Comparison of ENCODE assay signal across 1 cellular context in the genomic region with DNA sequence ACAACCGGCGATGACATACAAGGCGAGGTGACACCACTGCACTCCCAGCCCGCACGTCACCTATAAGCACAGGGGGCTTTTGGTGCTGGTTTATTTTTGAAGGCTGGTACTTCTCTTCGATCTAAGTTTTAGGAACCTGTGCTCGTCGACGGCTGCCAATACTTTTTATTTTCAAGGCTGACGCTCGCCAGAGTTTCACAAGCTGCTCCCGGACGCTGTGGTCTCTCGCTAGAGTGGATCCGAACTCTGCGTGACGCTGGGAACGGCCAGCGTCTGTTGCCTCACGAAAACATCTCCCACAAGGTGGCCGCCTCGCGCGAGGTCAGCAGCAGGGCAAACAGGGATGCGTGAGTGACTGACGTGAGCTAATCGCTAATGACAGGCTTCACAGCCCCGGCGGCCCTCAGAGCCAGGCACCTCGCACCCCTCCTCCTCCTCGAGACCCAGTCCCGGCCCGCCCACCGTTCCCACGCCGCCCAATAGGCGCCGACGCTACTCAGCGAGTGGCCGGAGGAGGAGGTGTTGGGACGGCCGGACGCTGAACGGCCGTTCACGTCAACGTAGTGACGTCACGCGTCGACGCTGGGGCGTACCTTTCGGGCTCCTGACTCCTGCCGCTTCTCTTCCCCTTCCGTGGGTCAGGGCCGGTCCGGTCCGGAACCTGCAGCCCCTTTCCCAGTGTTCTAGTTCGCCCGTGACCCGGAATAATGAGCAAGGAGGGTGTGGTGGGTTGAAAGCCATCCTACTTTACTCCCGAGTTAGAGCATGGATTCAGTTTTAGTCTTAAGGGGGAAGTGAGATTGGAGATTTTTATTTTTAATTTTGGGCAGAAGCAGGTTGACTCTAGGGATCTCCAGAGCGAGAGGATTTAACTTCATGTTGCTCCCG.
TF ChIP-seq lines count a peak whose summit lies in the region.

A gene (plus strand): TSS at position 621 of the 888 bp plus-strand sequence. CDS start 15,351 bp downstream, outside the sequence.

TF ChIP-seq in HepG2, 621 proteins besides CTCF, POLR2A, EP300 and RAD21 (continued from another document and continues in another):
- TF ChIP-seq, protein P1, sequence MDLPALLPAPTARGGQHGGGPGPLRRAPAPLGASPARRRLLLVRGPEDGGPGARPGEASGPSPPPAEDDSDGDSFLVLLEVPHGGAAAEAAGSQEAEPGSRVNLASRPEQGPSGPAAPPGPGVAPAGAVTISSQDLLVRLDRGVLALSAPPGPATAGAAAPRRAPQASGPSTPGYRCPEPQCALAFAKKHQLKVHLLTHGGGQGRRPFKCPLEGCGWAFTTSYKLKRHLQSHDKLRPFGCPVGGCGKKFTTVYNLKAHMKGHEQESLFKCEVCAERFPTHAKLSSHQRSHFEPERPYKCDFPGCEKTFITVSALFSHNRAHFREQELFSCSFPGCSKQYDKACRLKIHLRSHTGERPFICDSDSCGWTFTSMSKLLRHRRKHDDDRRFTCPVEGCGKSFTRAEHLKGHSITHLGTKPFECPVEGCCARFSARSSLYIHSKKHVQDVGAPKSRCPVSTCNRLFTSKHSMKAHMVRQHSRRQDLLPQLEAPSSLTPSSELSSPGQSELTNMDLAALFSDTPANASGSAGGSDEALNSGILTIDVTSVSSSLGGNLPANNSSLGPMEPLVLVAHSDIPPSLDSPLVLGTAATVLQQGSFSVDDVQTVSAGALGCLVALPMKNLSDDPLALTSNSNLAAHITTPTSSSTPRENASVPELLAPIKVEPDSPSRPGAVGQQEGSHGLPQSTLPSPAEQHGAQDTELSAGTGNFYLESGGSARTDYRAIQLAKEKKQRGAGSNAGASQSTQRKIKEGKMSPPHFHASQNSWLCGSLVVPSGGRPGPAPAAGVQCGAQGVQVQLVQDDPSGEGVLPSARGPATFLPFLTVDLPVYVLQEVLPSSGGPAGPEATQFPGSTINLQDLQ (CRISPR knock-in tag; IDR thresholded peaks at IDR 0.05) = no peak
- TF ChIP-seq PRMT3 (CRISPR knock-in tag; IDR thresholded peaks at IDR 0.05; ENCODE audit: borderline replicate concordance, low read depth) (no peak), GATA4 (IDR thresholded peaks at IDR 0.05; ENCODE audit: borderline replicate concordance, low read depth) (peak; percentile 52; the same call in 1 of the 2 replicates), RXRA (CRISPR knock-in tag; IDR thresholded peaks at IDR 0.05) (peak; percentile 97), ZNF205 (CRISPR knock-in tag; IDR thresholded peaks at IDR 0.05) (peak; percentile 75), ZNF788 (CRISPR knock-in tag; IDR thresholded peaks at IDR 0.05; ENCODE audit: borderline replicate concordance) (peak; percentile 86; the same call in 1 of the 2 replicates), KLF6 (CRISPR knock-in tag; IDR thresholded peaks at IDR 0.05) (peak; percentile 61; the same call in 1 of the 2 replicates), ZFY (CRISPR knock-in tag; IDR thresholded peaks at IDR 0.05) (0 out of 2 replicates have a peak, but pooled peaks have one; percentile 20), SAFB2 (CRISPR knock-in tag; IDR thresholded peaks at IDR 0.05; ENCODE audit: borderline replicate concordance, low read depth) (0 out of 2 replicates have a peak, but pooled peaks have one; percentile 33), ISX (CRISPR knock-in tag; conservative IDR thresholded peaks at IDR 0.05) (0 out of 2 replicates have a peak, but pooled peaks have one; percentile 15), ZNF615 (CRISPR knock-in tag; IDR thresholded peaks at IDR 0.05; ENCODE audit: borderline replicate concordance) (no peak), CEBPB (IDR thresholded peaks at IDR 0.05; ENCODE audit: borderline replicate concordance, low read depth, low read length) (no peak; the same call in 1 of the 2 replicates), ZNF83 (CRISPR knock-in tag; IDR thresholded peaks at IDR 0.05; ENCODE audit: borderline replicate concordance) (no peak; the same call in 1 of the 2 replicates), ZNF589 (CRISPR knock-in tag; conservative IDR thresholded peaks at IDR 0.05) (peak; percentile 60; the same call in 1 of the 2 replicates), PHF20 (CRISPR knock-in tag; IDR thresholded peaks at IDR 0.05) (peak; percentile 84), ZMYM4 (CRISPR knock-in tag; IDR thresholded peaks at IDR 0.05) (peak; percentile 99), HMG20A (CRISPR knock-in tag; IDR thresholded peaks at IDR 0.05; ENCODE audit: borderline replicate concordance) (0 out of 2 replicates have a peak, but pooled peaks have one; percentile 8), HNRNPLL (IDR thresholded peaks at IDR 0.05; ENCODE audit: low read depth, low read length, poor library complexity, severe bottlenecking) (peak; percentile 79), PLRG1 (conservative IDR thresholded peaks at IDR 0.05) (no peak), TBL1XR1 (IDR thresholded peaks at IDR 0.05; ENCODE audit: borderline replicate concordance, low read length, partially characterized antibody) (peak; percentile 15), SMAD9 (CRISPR knock-in tag; IDR thresholded peaks at IDR 0.05) (no peak), AKAP8 (CRISPR knock-in tag; IDR thresholded peaks at IDR 0.05) (no peak), ZNF207 (IDR thresholded peaks at IDR 0.05; ENCODE audit: borderline replicate concordance) (no peak), ZNF577 (CRISPR knock-in tag; IDR thresholded peaks at IDR 0.05; ENCODE audit: borderline replicate concordance, low read depth) (0 out of 2 replicates have a peak, but pooled peaks have one; percentile 33), ZKSCAN5 (CRISPR knock-in tag; IDR thresholded peaks at IDR 0.05) (no peak), ZNF260 (CRISPR knock-in tag; IDR thresholded peaks at IDR 0.05; ENCODE audit: borderline replicate concordance, low read depth) (no peak), ZNF44 (CRISPR knock-in tag; IDR thresholded peaks at IDR 0.05) (no peak), GPN1 (CRISPR knock-in tag; IDR thresholded peaks at IDR 0.05; ENCODE audit: borderline replicate concordance) (no peak), FOXK1 (CRISPR knock-in tag; IDR thresholded peaks at IDR 0.05; ENCODE audit: borderline replicate concordance, low read depth) (0 out of 2 replicates have a peak, but pooled peaks have one; percentile 42), ZNF496 (CRISPR knock-in tag; IDR thresholded peaks at IDR 0.05; ENCODE audit: insufficient replicate concordance) (no peak)
- TF ChIP-seq, protein P2, sequence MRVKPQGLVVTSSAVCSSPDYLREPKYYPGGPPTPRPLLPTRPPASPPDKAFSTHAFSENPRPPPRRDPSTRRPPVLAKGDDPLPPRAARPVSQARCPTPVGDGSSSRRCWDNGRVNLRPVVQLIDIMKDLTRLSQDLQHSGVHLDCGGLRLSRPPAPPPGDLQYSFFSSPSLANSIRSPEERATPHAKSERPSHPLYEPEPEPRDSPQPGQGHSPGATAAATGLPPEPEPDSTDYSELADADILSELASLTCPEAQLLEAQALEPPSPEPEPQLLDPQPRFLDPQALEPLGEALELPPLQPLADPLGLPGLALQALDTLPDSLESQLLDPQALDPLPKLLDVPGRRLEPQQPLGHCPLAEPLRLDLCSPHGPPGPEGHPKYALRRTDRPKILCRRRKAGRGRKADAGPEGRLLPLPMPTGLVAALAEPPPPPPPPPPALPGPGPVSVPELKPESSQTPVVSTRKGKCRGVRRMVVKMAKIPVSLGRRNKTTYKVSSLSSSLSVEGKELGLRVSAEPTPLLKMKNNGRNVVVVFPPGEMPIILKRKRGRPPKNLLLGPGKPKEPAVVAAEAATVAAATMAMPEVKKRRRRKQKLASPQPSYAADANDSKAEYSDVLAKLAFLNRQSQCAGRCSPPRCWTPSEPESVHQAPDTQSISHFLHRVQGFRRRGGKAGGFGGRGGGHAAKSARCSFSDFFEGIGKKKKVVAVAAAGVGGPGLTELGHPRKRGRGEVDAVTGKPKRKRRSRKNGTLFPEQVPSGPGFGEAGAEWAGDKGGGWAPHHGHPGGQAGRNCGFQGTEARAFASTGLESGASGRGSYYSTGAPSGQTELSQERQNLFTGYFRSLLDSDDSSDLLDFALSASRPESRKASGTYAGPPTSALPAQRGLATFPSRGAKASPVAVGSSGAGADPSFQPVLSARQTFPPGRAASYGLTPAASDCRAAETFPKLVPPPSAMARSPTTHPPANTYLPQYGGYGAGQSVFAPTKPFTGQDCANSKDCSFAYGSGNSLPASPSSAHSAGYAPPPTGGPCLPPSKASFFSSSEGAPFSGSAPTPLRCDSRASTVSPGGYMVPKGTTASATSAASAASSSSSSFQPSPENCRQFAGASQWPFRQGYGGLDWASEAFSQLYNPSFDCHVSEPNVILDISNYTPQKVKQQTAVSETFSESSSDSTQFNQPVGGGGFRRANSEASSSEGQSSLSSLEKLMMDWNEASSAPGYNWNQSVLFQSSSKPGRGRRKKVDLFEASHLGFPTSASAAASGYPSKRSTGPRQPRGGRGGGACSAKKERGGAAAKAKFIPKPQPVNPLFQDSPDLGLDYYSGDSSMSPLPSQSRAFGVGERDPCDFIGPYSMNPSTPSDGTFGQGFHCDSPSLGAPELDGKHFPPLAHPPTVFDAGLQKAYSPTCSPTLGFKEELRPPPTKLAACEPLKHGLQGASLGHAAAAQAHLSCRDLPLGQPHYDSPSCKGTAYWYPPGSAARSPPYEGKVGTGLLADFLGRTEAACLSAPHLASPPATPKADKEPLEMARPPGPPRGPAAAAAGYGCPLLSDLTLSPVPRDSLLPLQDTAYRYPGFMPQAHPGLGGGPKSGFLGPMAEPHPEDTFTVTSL (CRISPR knock-in tag; IDR thresholded peaks at IDR 0.05; ENCODE audit: borderline replicate concordance) = peak; percentile 54
- TF ChIP-seq, protein P3, sequence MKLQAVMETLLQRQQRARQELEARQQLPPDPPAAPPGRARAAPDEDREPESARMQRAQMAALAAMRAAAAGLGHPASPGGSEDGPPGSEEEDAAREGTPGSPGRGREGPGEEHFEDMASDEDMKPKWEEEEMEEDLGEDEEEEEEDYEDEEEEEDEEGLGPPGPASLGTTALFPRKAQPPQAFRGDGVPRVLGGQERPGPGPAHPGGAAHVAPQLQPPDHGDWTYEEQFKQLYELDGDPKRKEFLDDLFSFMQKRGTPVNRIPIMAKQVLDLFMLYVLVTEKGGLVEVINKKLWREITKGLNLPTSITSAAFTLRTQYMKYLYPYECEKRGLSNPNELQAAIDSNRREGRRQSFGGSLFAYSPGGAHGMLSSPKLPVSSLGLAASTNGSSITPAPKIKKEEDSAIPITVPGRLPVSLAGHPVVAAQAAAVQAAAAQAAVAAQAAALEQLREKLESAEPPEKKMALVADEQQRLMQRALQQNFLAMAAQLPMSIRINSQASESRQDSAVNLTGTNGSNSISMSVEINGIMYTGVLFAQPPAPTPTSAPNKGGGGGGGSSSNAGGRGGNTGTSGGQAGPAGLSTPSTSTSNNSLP (IDR thresholded peaks at IDR 0.05; ENCODE audit: low read depth, low read length) = 0 out of 2 replicates have a peak, but pooled peaks have one; percentile 5
- TF ChIP-seq, protein P4, sequence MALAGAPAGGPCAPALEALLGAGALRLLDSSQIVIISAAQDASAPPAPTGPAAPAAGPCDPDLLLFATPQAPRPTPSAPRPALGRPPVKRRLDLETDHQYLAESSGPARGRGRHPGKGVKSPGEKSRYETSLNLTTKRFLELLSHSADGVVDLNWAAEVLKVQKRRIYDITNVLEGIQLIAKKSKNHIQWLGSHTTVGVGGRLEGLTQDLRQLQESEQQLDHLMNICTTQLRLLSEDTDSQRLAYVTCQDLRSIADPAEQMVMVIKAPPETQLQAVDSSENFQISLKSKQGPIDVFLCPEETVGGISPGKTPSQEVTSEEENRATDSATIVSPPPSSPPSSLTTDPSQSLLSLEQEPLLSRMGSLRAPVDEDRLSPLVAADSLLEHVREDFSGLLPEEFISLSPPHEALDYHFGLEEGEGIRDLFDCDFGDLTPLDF (CRISPR knock-in tag; IDR thresholded peaks at IDR 0.05) = peak; percentile 66; the same call in 1 of the 2 replicates
- TF ChIP-seq, protein P5, sequence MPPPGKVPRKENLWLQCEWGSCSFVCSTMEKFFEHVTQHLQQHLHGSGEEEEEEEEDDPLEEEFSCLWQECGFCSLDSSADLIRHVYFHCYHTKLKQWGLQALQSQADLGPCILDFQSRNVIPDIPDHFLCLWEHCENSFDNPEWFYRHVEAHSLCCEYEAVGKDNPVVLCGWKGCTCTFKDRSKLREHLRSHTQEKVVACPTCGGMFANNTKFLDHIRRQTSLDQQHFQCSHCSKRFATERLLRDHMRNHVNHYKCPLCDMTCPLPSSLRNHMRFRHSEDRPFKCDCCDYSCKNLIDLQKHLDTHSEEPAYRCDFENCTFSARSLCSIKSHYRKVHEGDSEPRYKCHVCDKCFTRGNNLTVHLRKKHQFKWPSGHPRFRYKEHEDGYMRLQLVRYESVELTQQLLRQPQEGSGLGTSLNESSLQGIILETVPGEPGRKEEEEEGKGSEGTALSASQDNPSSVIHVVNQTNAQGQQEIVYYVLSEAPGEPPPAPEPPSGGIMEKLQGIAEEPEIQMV (CRISPR knock-in tag; IDR thresholded peaks at IDR 0.05; ENCODE audit: low read depth) = peak; percentile 79; the same call in 1 of the 2 replicates
- TF ChIP-seq, protein P6, sequence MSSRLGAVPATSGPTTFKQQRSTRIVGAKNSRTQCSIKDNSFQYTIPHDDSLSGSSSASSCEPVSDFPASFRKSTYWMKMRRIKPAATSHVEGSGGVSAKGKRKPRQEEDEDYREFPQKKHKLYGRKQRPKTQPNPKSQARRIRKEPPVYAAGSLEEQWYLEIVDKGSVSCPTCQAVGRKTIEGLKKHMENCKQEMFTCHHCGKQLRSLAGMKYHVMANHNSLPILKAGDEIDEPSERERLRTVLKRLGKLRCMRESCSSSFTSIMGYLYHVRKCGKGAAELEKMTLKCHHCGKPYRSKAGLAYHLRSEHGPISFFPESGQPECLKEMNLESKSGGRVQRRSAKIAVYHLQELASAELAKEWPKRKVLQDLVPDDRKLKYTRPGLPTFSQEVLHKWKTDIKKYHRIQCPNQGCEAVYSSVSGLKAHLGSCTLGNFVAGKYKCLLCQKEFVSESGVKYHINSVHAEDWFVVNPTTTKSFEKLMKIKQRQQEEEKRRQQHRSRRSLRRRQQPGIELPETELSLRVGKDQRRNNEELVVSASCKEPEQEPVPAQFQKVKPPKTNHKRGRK (CRISPR knock-in tag; IDR thresholded peaks at IDR 0.05) = no peak
- TF ChIP-seq, protein P7, sequence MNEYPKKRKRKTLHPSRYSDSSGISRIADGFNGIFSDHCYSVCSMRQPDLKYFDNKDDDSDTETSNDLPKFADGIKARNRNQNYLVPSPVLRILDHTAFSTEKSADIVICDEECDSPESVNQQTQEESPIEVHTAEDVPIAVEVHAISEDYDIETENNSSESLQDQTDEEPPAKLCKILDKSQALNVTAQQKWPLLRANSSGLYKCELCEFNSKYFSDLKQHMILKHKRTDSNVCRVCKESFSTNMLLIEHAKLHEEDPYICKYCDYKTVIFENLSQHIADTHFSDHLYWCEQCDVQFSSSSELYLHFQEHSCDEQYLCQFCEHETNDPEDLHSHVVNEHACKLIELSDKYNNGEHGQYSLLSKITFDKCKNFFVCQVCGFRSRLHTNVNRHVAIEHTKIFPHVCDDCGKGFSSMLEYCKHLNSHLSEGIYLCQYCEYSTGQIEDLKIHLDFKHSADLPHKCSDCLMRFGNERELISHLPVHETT (CRISPR knock-in tag; conservative IDR thresholded peaks at IDR 0.05) = 0 out of 2 replicates have a peak, but pooled peaks have one; percentile 35
- TF ChIP-seq, protein P8, sequence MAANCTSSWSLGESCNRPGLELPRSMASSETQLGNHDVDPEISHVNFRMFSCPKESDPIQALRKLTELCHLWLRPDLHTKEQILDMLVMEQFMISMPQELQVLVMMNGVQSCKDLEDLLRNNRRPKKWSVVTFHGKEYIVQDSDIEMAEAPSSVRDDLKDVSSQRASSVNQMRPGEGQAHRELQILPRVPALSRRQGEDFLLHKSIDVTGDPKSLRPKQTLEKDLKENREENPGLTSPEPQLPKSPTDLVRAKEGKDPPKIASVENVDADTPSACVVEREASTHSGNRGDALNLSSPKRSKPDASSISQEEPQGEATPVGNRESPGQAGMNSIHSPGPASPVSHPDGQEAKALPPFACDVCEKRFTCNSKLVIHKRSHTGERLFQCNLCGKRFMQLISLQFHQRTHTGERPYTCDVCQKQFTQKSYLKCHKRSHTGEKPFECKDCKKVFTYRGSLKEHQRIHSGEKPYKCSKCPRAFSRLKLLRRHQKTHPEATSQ (CRISPR knock-in tag; IDR thresholded peaks at IDR 0.05; ENCODE audit: borderline replicate concordance) = no peak; the same call in 1 of the 2 replicates
